ENCODE assay signal across 17 cellular contexts in genomic region chr4:162061214-162061613, GRCh38.
DNase-seq lines count a peak whose midpoint lies in the region; ATAC-seq, FAIRE-seq and TF ChIP-seq lines count a peak whose summit lies in the region.
"Had no signal": no experiment of that assay in that cellular context is flagged by ENCODE, and none has a peak within 500 bp of the region (broad histone marks: within the 10 kb centered on the region; RNA-seq: fewer than 3 reads in every experiment).

No MANE protein-coding gene starts in this region.

- no peak overlapping the region for H3K23ac ChIP-seq in H1 (ENCODE audit: insufficient read length)
- H3K23ac ChIP-seq in mesendoderm (ENCODE audit: low read length), result no peak overlapping the region

- H3K9ac ChIP-seq in H1 (replicated peaks in 1 of 4; ENCODE audit: extremely low read depth in 1 of 4, low read depth in 3 of 4, low read length in 3 of 4) (no peak overlapping the region), mesendoderm (ENCODE audit: low read length) (no peak overlapping the region)

- TF ChIP-seq RAD21 in H1 (IDR thresholded peaks at IDR 0.05 in 1 of 2, conservative IDR thresholded peaks at IDR 0.05 in 1 of 2; ENCODE audit: low read depth in 2 of 2, low read length in 2 of 2), result no peak

- peak; percentile 63 for FAIRE-seq in H1 (lab: Jason Lieb, UNC)
- FAIRE-seq: GM18507, HepG2, keratinocyte had no signal

- no peak overlapping the region for H3K14ac ChIP-seq in H1 (ENCODE audit: insufficient read length)

- H3K79me1 ChIP-seq in H1 (ENCODE audit: low read depth, low read length), result no peaks in the 10 kb centered on the region
- H3K79me1 ChIP-seq in mesendoderm (ENCODE audit: low read length), result no peaks in the 10 kb centered on the region

- no peak overlapping the region for H2BK12ac ChIP-seq in H1 (ENCODE audit: low read depth, low read length)

- H3K79me2 ChIP-seq in H1 (ENCODE audit: control insufficient read depth in 1 of 2, insufficient read depth in 2 of 2, low read length in 2 of 2) (no peaks in the 10 kb centered on the region), mesendoderm (ENCODE audit: control insufficient read depth, insufficient read depth, low read length) (no peaks in the 10 kb centered on the region)

- ATAC-seq in GM21737 (IDR thresholded peaks at IDR 0.05; ENCODE audit: unreplicated experiment) (no peak), gastroesophageal sphincter (no peak)
- ATAC-seq: HepG2 had no signal

- TF ChIP-seq EP300 in H1 (IDR thresholded peaks at IDR 0.05; ENCODE audit: borderline replicate concordance in 1 of 2, low read depth in 2 of 2, low read length in 2 of 2), result no peak
- TF ChIP-seq EP300 in gastroesophageal sphincter (IDR thresholded peaks at IDR 0.05), result no peak

- no peak overlapping the region for H3K4me3 Mint-ChIP-seq in mesothelial cell of epicardium
- H3K4me3 Mint-ChIP-seq: activated naive CD4-positive, alpha-beta T cell treated with anti-CD3 and anti-CD28 coated beads, Interleukin-2, amount 50 U/mL, for 24 hours had no signal

- H4K5ac ChIP-seq in H1 (ENCODE audit: insufficient read length, low read depth, low read length), result no peak overlapping the region
- H4K5ac ChIP-seq in mesendoderm (ENCODE audit: low read length), result no peak overlapping the region

- H3K27ac ChIP-seq in H1 (ENCODE audit: low read depth, low read length), result no peak overlapping the region
- H3K27ac ChIP-seq in mesendoderm (ENCODE audit: low read depth, low read length), result no peak overlapping the region
- no peak overlapping the region for H3K27ac ChIP-seq in gastroesophageal sphincter
- H3K27ac ChIP-seq: neutrophil, suprapubic skin had no signal

- CTCF ChIA-PET in H1 (lab: Charles Lee; ENCODE audit: partially characterized antibody), result no interaction called here

- H4K91ac ChIP-seq in H1 (replicated peaks; ENCODE audit: insufficient read length, low read length), result no peak overlapping the region

- H3K4me1 ChIP-seq in H1 (replicated peaks in 1 of 4; ENCODE audit: control insufficient read depth in 3 of 4, insufficient read depth in 4 of 4, low read length in 3 of 4) (peaks cover 0 to 7% (median 2%) of the 10 kb centered on the region in 4 experiments; a peak in 2 of 7 replicates), mesendoderm (ENCODE audit: control insufficient read depth, low read depth, low read length) (peaks cover 2% of the 10 kb centered on the region), gastroesophageal sphincter (no peaks in the 10 kb centered on the region)
- H3K4me1 ChIP-seq: suprapubic skin had no signal

- peak overlapping the region; percentile 43 for H2AFZ ChIP-seq in H1 (ENCODE audit: low read length)

- peak overlapping the region; percentile 31 to 41; a peak in 2 of 4 replicates for H3K4me2 ChIP-seq in H1 (ENCODE audit: insufficient read depth in 1 of 2, low read depth in 2 of 2, low read length in 2 of 2)
- H3K4me2 ChIP-seq in mesendoderm (ENCODE audit: low read length), result no peak overlapping the region

- H3K4me3 ChIP-seq in H1 (ENCODE audit: extremely low read depth in 1 of 4, insufficient read depth in 2 of 4, low read depth in 3 of 4, low read length in 4 of 4) (no peak overlapping the region), mesendoderm (ENCODE audit: low read length) (no peak overlapping the region), gastroesophageal sphincter (no peak overlapping the region)
- H3K4me3 ChIP-seq: suprapubic skin had no signal

- H3K9me3 ChIP-seq in H1 (ENCODE audit: insufficient read depth in 2 of 2, low read depth in 1 of 2, low read length in 1 of 2), result no peaks in the 10 kb centered on the region
- H3K9me3 ChIP-seq in gastroesophageal sphincter, result peaks cover 0 to 4% (median 0%) of the 10 kb centered on the region in 3 donors
- H3K9me3 ChIP-seq: neutrophil, suprapubic skin had no signal

- H2BK15ac ChIP-seq in H1 (ENCODE audit: low read length), result no peak overlapping the region
- no peak overlapping the region for H2BK15ac ChIP-seq in mesendoderm (replicated peaks; ENCODE audit: low read depth)

- H3K18ac ChIP-seq in H1 (ENCODE audit: extremely low read depth, low read length) (no peak overlapping the region), mesendoderm (ENCODE audit: low read length) (no peak overlapping the region)

- H3K56ac ChIP-seq in H1 (replicated peaks; ENCODE audit: insufficient read length, low read depth, low read length) (no peak overlapping the region), mesendoderm (ENCODE audit: low read length) (no peak overlapping the region)

- H3K27ac Mint-ChIP-seq in mesothelial cell of epicardium, result no peak overlapping the region
- H3K27ac Mint-ChIP-seq: activated naive CD4-positive, alpha-beta T cell treated with anti-CD3 and anti-CD28 coated beads, Interleukin-2, amount 50 U/mL, for 24 hours had no signal

- H2BK120ac ChIP-seq in H1 (replicated peaks; ENCODE audit: low read depth, low read length), result no peak overlapping the region
- H2BK120ac ChIP-seq in mesendoderm (ENCODE audit: low read depth, low read length), result no peak overlapping the region

- peaks cover 4% of the 10 kb centered on the region for H3K4me1 Mint-ChIP-seq in mesothelial cell of epicardium
- H3K4me1 Mint-ChIP-seq: activated naive CD4-positive, alpha-beta T cell treated with anti-CD3 and anti-CD28 coated beads, Interleukin-2, amount 50 U/mL, for 24 hours had no signal

- H4K8ac ChIP-seq in H1 (ENCODE audit: extremely low read depth, insufficient read depth, low read length) (no peak overlapping the region), mesendoderm (ENCODE audit: low read depth, low read length) (no peak overlapping the region)

- H3K36me3 ChIP-seq in H1 (ENCODE audit: control insufficient read depth in 2 of 4, insufficient read depth in 4 of 4, low read length in 3 of 4) (no peaks in the 10 kb centered on the region), mesendoderm (ENCODE audit: control insufficient read depth, insufficient read depth, low read length) (no peaks in the 10 kb centered on the region), gastroesophageal sphincter (no peaks in the 10 kb centered on the region)
- H3K36me3 ChIP-seq: neutrophil, suprapubic skin had no signal

- peaks cover 4% of the 10 kb centered on the region for H3K27me3 Mint-ChIP-seq in mesothelial cell of epicardium (ENCODE audit: low read depth)
- H3K27me3 Mint-ChIP-seq: activated naive CD4-positive, alpha-beta T cell treated with anti-CD3 and anti-CD28 coated beads, Interleukin-2, amount 50 U/mL, for 24 hours had no signal

- H2BK5ac ChIP-seq in H1 (ENCODE audit: low read depth, low read length) (0 out of 2 replicates have a peak overlapping the region, but pooled peaks have one; percentile 0), mesendoderm (ENCODE audit: low read length) (no peak overlapping the region)

- H2AK5ac ChIP-seq in H1 (ENCODE audit: low read depth, low read length), result no peak overlapping the region
- no peak overlapping the region for H2AK5ac ChIP-seq in mesendoderm (ENCODE audit: low read length)

- TF ChIP-seq POLR2A in H1 (IDR thresholded peaks at IDR 0.05; ENCODE audit: control extremely low read depth in 1 of 2, low read depth in 2 of 2, low read length in 2 of 2), result no peak
- no peak for TF ChIP-seq POLR2A in gastroesophageal sphincter (IDR thresholded peaks at IDR 0.05)

- no peaks in the 10 kb centered on the region for H3K36me3 Mint-ChIP-seq in mesothelial cell of epicardium
- H3K36me3 Mint-ChIP-seq: activated naive CD4-positive, alpha-beta T cell treated with anti-CD3 and anti-CD28 coated beads, Interleukin-2, amount 50 U/mL, for 24 hours had no signal

- intact Hi-C loops in posterior cingulate gyrus (cut with DNase I), result no loop called here

- WGBS in H1 (ENCODE audit: extremely low coverage in 1 of 2, insufficient coverage in 1 of 2, insufficient read length in 1 of 2, insufficient replicate concordance in 2 of 2, low coverage in 1 of 2, low lambda C conversion rate in 2 of 2, missing lambda C conversion rate in 1 of 2), 2 experiments, result 58% methylated on average over 2 of the region's 2 CpGs; no CpG with 5 or more reads in 1 of the 2 experiments
- no CpG with 5 or more reads among the region's 2 CpGs for WGBS in mesendoderm (ENCODE audit: extremely low coverage, insufficient coverage, low lambda C conversion rate)
- 86 to 94% methylated on average over 1 to 2 of the region's 2 CpGs for WGBS in gastroesophageal sphincter (ENCODE audit: low coverage in 1 of 2), 2 donors

- peak; percentile 41 for DNase-seq in ELR (ENCODE audit: low read depth)
- DNase-seq in NCI-H69 (lab: John Stamatoyannopoulos, UW), result peak; percentile 5
- DNase-seq in H1 (ENCODE audit: low read depth in 1 of 2, low spot score in 2 of 2), result peak; percentile 23 to 44
- peak; percentile 85 for DNase-seq in mesendoderm
- no peak for DNase-seq in mesothelial cell of epicardium (ENCODE audit: low spot score in 2 of 2, unreplicated experiment in 2 of 2)
- no peak for DNase-seq in posterior cingulate gyrus
- DNase-seq: GDM1, NCI-H1105 treated with DMSO at 0.1 percent for 48 hours, NCI-H446 treated with DMSO at 0.1 percent for 48 hours had no signal

- H4K20me1 ChIP-seq in H1 (replicated peaks in 1 of 2; ENCODE audit: control insufficient read depth in 1 of 2, insufficient read depth in 2 of 2, low read length in 2 of 2), result no peaks in the 10 kb centered on the region

- no peaks in the 10 kb centered on the region for H3K23me2 ChIP-seq in H1 (ENCODE audit: low read depth, low read length)

- no peak for TF ChIP-seq CTCF in H1 (IDR thresholded peaks at IDR 0.05; ENCODE audit: control extremely low read depth in 1 of 3, insufficient read depth in 1 of 3, low read depth in 1 of 3, low read length in 3 of 3)
- TF ChIP-seq CTCF in mesothelial cell of epicardium (IDR thresholded peaks at IDR 0.05; ENCODE audit: unreplicated experiment), result no peak
- no peak for TF ChIP-seq CTCF in gastroesophageal sphincter (IDR thresholded peaks at IDR 0.05)

- H2BK20ac ChIP-seq in H1 (ENCODE audit: low read length), result no peak overlapping the region

- H3K9me3 Mint-ChIP-seq in mesothelial cell of epicardium, result peaks cover 7% of the 10 kb centered on the region

- H3K4ac ChIP-seq in H1 (replicated peaks; ENCODE audit: insufficient read length, low read depth, low read length), result no peak overlapping the region
- no peak overlapping the region for H3K4ac ChIP-seq in mesendoderm (ENCODE audit: low read depth, low read length)

- no peaks in the 10 kb centered on the region for H3K27me3 ChIP-seq in H1 (replicated peaks in 1 of 4; ENCODE audit: control insufficient read depth in 3 of 4, extremely low read depth in 1 of 4, insufficient read depth in 3 of 4, low read length in 3 of 4)
- no peaks in the 10 kb centered on the region for H3K27me3 ChIP-seq in mesendoderm (ENCODE audit: insufficient read depth, low read length, poor library complexity)
- no peaks in the 10 kb centered on the region for H3K27me3 ChIP-seq in gastroesophageal sphincter
- H3K27me3 ChIP-seq: neutrophil, suprapubic skin had no signal

- POLR2A ChIA-PET in H1 (lab: Charles Lee; ENCODE audit: partially characterized antibody), result no interaction called here

TF ChIP-seq in H1, 55 proteins besides CTCF, POLR2A, EP300 and RAD21:
- TF ChIP-seq SIX5 (IDR thresholded peaks at IDR 0.05; ENCODE audit: low read depth, low read length) (no peak), CHD1 (IDR thresholded peaks at IDR 0.05; ENCODE audit: low read depth, low read length) (no peak), POU5F1 (IDR thresholded peaks at IDR 0.05; ENCODE audit: low read depth, low read length) (no peak), JUN (IDR thresholded peaks at IDR 0.05; ENCODE audit: low read depth, low read length) (no peak), JUND (IDR thresholded peaks at IDR 0.05; ENCODE audit: low read length) (peak; percentile 93)

Comparison
In these comparisons a context has a peak if more than half of its experiments do, and no peak if none do; other contexts are left out.
1. DNase-seq: peak in ELR (single experiment), NCI-H69 (single experiment), H1 (2 of 2) and mesendoderm (single experiment); none in mesothelial cell of epicardium (0 of 2) and posterior cingulate gyrus (0 of 10).